In genomic region chr1:1115830-1116700, GRCh38 we compare ENCODE assay signal across 7 cellular contexts. TPM values are rescaled to one million over a fixed set of nuclear protein-coding genes. Genes with fewer than 3 reads are reported as not detected.
DNase-seq lines count a peak whose midpoint lies in the region; ATAC-seq and TF ChIP-seq lines count a peak whose summit lies in the region.

C1orf159 (minus strand) TSS chr1:1116089; CDS start chr1:1091543, 24,546 bp downstream.

- H3K4me1 ChIP-seq in hepatocyte (ENCODE audit: insufficient read depth) (peaks cover 8% of the 10 kb centered on the region), rectal smooth muscle tissue (ENCODE audit: control insufficient read depth, insufficient read depth, low read length) (no peaks in the 10 kb centered on the region)

- ATAC-seq in GM18505 (IDR thresholded peaks at IDR 0.05; ENCODE audit: unreplicated experiment) (peak; percentile 91), HG02973 (IDR thresholded peaks at IDR 0.05; ENCODE audit: unreplicated experiment) (peak; percentile 90)

- peak within 1 kb of the TSS; percentile 90 for H3K4me3 ChIP-seq in hepatocyte
- peak within 1 kb of the TSS; percentile 66 for H3K4me3 ChIP-seq in rectal smooth muscle tissue (ENCODE audit: low read length)

- H2AFZ ChIP-seq in hepatocyte, result peak within 1 kb of the TSS; percentile 34

- TF ChIP-seq POLR2A in GM18505 (IDR thresholded peaks at IDR 0.05; ENCODE audit: borderline replicate concordance, extremely low read depth, insufficient read depth, insufficient read length), result no peak

- H3K27ac ChIP-seq in hepatocyte (peak within 1 kb of the TSS; percentile 62), rectal smooth muscle tissue (ENCODE audit: low read depth, low read length) (peak within 1 kb of the TSS; percentile 70)

- no peaks in the 10 kb centered on the region for H3K27me3 ChIP-seq in hepatocyte
- H3K27me3 ChIP-seq in rectal smooth muscle tissue (ENCODE audit: control insufficient read depth, insufficient read depth, low read length), result peaks cover 3% of the 10 kb centered on the region

- WGBS in hepatocyte (ENCODE audit: low lambda C conversion rate, missing lambda C conversion rate), result under 1% methylated on average over 86 of the region's 124 CpGs

- no peak within 1 kb of the TSS for H3K9ac ChIP-seq in rectal smooth muscle tissue (ENCODE audit: low read length)

- peaks cover 13% of the 10 kb centered on the region for H3K79me2 ChIP-seq in hepatocyte

- TF ChIP-seq CTCF in hepatocyte (IDR thresholded peaks at IDR 0.05; ENCODE audit: poor library complexity), result no peak

- peak within 1 kb of the TSS; percentile 98 for H3K4me2 ChIP-seq in hepatocyte

- H3K9me2 ChIP-seq in hepatocyte (replicated peaks; ENCODE audit: insufficient read depth), result no peaks in the 10 kb centered on the region

- DNase-seq in NCI-H2029 (lab: John Stamatoyannopoulos, UW), result peak; percentile 91
- DNase-seq in T-helper 9 cell, result peak; percentile 98
- peak; percentile 99 for DNase-seq in astrocyte of the hippocampus (ENCODE audit: low read depth, low spot score)
- DNase-seq in hepatocyte (ENCODE audit: low spot score), result peak; percentile 99

- no peaks in the 10 kb centered on the region for H3K9me3 ChIP-seq in hepatocyte (ENCODE audit: low read depth)

- H3K36me3 ChIP-seq in hepatocyte (replicated peaks; ENCODE audit: insufficient read depth, low read depth) (no peaks in the 10 kb centered on the region), rectal smooth muscle tissue (ENCODE audit: control insufficient read depth, insufficient read depth, low read length) (peaks cover 4% of the 10 kb centered on the region)

- H4K20me1 ChIP-seq in hepatocyte (ENCODE audit: insufficient read depth, poor library complexity, severe bottlenecking), result no peaks in the 10 kb centered on the region

RNA-seq across cellular contexts. Expression of gene C1orf159, which starts in this region (rescaled TPM):
- 7.1 and 9.2 TPM in 2 replicates for total RNA-seq in hepatocyte
- 21.7 and 25.1 TPM in 2 replicates for polyA plus RNA-seq in hepatocyte

Comparison
In these comparisons a context has a peak if more than half of its experiments do, and no peak if none do; other contexts are left out.
1. Peak in every context shown above with its lines: DNase-seq, ATAC-seq, H3K4me3 ChIP-seq and H3K27ac ChIP-seq.